ENCODE assay signal across 29 cellular contexts in genomic region chr2:133596701-133597393, GRCh38. TPM values are rescaled to one million over a fixed set of nuclear protein-coding genes. Genes with fewer than 3 reads are reported as not detected.
"Had no signal": no experiment of that assay in that cellular context is flagged by ENCODE, and none has a peak within 500 bp of the region (broad histone marks: within the 10 kb centered on the region; RNA-seq: fewer than 3 reads in every experiment).

No MANE protein-coding gene starts in this region.

- H3K9me3 Mint-ChIP-seq: dendritic cell treated with granulocyte-macrophage colony-stimulating factor and Interleukin-4, amounts not matched to agents 40 ng/mL and 50 ng/mL, for 4 days; endodermal cell; mesothelial cell of epicardium; stimulated activated naive CD8-positive, alpha-beta T cell treated with anti-CD3 and anti-CD28 coated beads, Interleukin-15, Interleukin-2, amounts not matched to agents 100 ng/mL and 50 ng/mL, for 24 hours had no signal

- H3K4me3 Mint-ChIP-seq: activated naive CD8-positive, alpha-beta T cell; activated T-cell treated with anti-CD3 and anti-CD28 coated beads, Interleukin-2, amount 50 U/mL, for 72 hours; dendritic cell treated with granulocyte-macrophage colony-stimulating factor and Interleukin-4, amounts not matched to agents 40 ng/mL and 50 ng/mL, for 4 days; endodermal cell; mesothelial cell of epicardium; naive thymus-derived CD4-positive, alpha-beta T cell; stimulated activated naive CD8-positive, alpha-beta T cell treated with anti-CD3 and anti-CD28 coated beads, Interleukin-15, Interleukin-2, amounts not matched to agents 100 ng/mL and 50 ng/mL, for 24 hours had no signal

- H3K36me3 Mint-ChIP-seq: activated naive CD8-positive, alpha-beta T cell; mesothelial cell of epicardium; naive thymus-derived CD4-positive, alpha-beta T cell had no signal

- DNase-seq: activated CD4-positive, alpha-beta T cell treated with anti-CD3 and anti-CD28 coated beads for 4 hours; activated CD4-positive, alpha-beta T cell treated with anti-CD3 and anti-CD28 coated beads, Interleukin-2, amount 50 U/mL, for 4 hours; activated CD4-positive, CD25-positive, alpha-beta regulatory T cell; activated effector memory CD4-positive, alpha-beta T cell treated with Interleukin-2 at 50 U/mL for 16 hours; activated naive CD4-positive, alpha-beta T cell treated with Interleukin-2 at 50 U/mL for 16 hours; activated T-cell treated with anti-CD3 and anti-CD28 coated beads for 4 hours; activated T-cell treated with anti-CD3 and anti-CD28 coated beads, Interleukin-2, amount 50 U/mL, for 72 hours; brain microvascular endothelial cell; central memory CD4-positive, alpha-beta T cell; endodermal cell; foreskin keratinocyte; heart right ventricle; left cardiac atrium; left ventricle myocardium superior; naive thymus-derived CD4-positive, alpha-beta T cell; right lobe of liver; stimulated activated CD4-positive, alpha-beta T cell treated with anti-CD3 and anti-CD28 coated beads, Interleukin-12 subunit alpha, Interleukin-12 subunit beta, amount 100 ng/mL, for 4 hours; stimulated activated CD4-positive, alpha-beta T cell treated with anti-CD3 and anti-CD28 coated beads, Interleukin-4, amount 100 ng/mL, for 1 hour; trophoblast cell; uterus had no signal

- H3K4me1 Mint-ChIP-seq: endodermal cell; mesothelial cell of epicardium; naive thymus-derived CD4-positive, alpha-beta T cell had no signal

- H3K9me3 ChIP-seq: heart right ventricle, right lobe of liver, thoracic aorta, uterus had no signal

- FAIRE-seq: islet of Langerhans had no signal

- H3K4me1 ChIP-seq: foreskin keratinocyte, uterus had no signal

- H3K27ac ChIP-seq: brain microvascular endothelial cell, foreskin keratinocyte, heart right ventricle, right lobe of liver, skin epidermis, thoracic aorta, uterus had no signal

- H3K27me3 ChIP-seq: brain microvascular endothelial cell, foreskin keratinocyte, heart right ventricle, right lobe of liver, uterus had no signal

- H3K27ac Mint-ChIP-seq: activated naive CD8-positive, alpha-beta T cell; activated T-cell treated with anti-CD3 and anti-CD28 coated beads, Interleukin-2, amount 50 U/mL, for 72 hours; dendritic cell treated with granulocyte-macrophage colony-stimulating factor and Interleukin-4, amounts not matched to agents 40 ng/mL and 50 ng/mL, for 4 days; endodermal cell; mesothelial cell of epicardium; naive thymus-derived CD4-positive, alpha-beta T cell; stimulated activated naive CD8-positive, alpha-beta T cell treated with anti-CD3 and anti-CD28 coated beads, Interleukin-15, Interleukin-2, amounts not matched to agents 100 ng/mL and 50 ng/mL, for 24 hours had no signal

- H3K27me3 Mint-ChIP-seq: dendritic cell treated with granulocyte-macrophage colony-stimulating factor and Interleukin-4, amounts not matched to agents 40 ng/mL and 50 ng/mL, for 4 days had no signal

- H3K36me3 ChIP-seq: brain microvascular endothelial cell, heart right ventricle, right lobe of liver, thoracic aorta, uterus had no signal

- ATAC-seq: activated T-cell treated with anti-CD3 and anti-CD28 coated beads, Interleukin-2, amount 50 U/mL, for 72 hours; esophagus mucosa; foreskin keratinocyte; heart right ventricle; left cardiac atrium; left ventricle myocardium superior; naive thymus-derived CD4-positive, alpha-beta T cell; right lobe of liver had no signal

- H3K4me3 ChIP-seq: heart right ventricle, right lobe of liver, skin epidermis, thoracic aorta, uterus had no signal

RNA-seq across cellular contexts. Expression of gene NCKAP5, which starts 28.6 kb away (rescaled TPM):
- total RNA-seq: activated T-cell treated with anti-CD3 and anti-CD28 coated beads, Interleukin-2, amount 50 U/mL, for 72 hours; T-helper 1 cell treated with Interleukin-12 subunit alpha and Interleukin-12 subunit beta and Interleukin-4 antibody, amounts not matched to agents 30 ng/mL and 1 ng/mL, for 36 hours had no signal
- polyA plus RNA-seq: naive thymus-derived CD4-positive, alpha-beta T cell had no signal
